8 cellular contexts compared by ENCODE assay signal in the genomic region with DNA sequence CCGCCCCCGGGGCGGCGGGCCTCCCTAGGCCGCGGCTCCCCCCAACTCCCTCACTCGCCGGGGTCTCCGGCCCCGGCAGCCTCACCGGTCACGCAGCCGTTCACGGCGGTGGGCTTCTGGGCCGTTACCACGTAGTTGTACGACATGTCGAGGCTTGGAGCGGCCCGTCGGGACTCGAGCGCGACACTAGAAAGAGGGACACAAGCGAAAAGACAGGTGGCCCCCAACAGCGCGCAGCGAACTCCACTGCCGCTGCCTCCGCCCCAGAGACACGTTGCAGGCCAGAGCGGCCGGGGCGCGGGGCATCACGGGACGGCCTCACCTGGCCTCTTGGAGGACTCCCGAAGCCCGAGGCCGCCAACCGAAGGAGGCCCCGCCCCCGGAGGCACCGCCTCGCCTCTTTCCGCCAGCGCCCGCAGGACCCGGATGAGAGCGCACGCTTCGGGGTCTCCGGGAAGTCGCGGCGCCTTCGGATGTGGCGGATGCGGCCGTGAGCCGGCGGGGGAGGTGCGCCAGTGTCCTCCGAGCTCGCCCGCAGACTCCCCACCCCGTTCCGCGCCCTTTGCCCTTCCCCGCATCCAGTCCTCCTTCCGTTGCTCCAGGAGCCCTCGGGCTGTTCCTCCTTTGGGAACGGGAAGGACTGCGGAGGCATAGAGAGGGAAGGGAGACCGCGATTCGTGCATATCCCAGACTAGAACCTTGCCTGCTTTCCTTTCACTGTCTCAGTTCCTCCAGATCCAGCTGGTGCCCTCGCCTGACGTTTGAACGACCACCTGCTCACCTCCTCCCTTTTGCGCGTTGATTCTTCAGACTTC. TPM values are rescaled to one million over a fixed set of nuclear protein-coding genes. Genes with fewer than 3 reads are reported as not detected.
A peak's percentile ranks its signal among the peaks of the same experiment; 100 is the strongest.
DNase-seq lines count a peak whose midpoint lies in the region; ATAC-seq, FAIRE-seq and TF ChIP-seq lines count a peak whose summit lies in the region.

A gene (minus strand): TSS at position 283 of the 815 bp plus-strand sequence. CDS start 137 bp downstream, at position 146.
A gene with protein sequence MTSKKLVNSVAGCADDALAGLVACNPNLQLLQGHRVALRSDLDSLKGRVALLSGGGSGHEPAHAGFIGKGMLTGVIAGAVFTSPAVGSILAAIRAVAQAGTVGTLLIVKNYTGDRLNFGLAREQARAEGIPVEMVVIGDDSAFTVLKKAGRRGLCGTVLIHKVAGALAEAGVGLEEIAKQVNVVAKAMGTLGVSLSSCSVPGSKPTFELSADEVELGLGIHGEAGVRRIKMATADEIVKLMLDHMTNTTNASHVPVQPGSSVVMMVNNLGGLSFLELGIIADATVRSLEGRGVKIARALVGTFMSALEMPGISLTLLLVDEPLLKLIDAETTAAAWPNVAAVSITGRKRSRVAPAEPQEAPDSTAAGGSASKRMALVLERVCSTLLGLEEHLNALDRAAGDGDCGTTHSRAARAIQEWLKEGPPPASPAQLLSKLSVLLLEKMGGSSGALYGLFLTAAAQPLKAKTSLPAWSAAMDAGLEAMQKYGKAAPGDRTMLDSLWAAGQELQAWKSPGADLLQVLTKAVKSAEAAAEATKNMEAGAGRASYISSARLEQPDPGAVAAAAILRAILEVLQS (plus strand): TSS at position 406 of the 815 bp plus-strand sequence. CDS start 1,501 bp downstream, outside the sequence.

- peak within 1 kb of the TSS; percentile 98 for H2AK5ac ChIP-seq in IMR-90 (ENCODE audit: low read depth, low read length)

- no peak within 1 kb of the TSS; the same call in 1 of the 2 replicates for H2BK20ac ChIP-seq in IMR-90 (ENCODE audit: low read depth, low read length)

- FAIRE-seq in D721Med (lab: Jason Lieb, UNC), result no peak
- FAIRE-seq in endothelial cell of umbilical vein (lab: Jason Lieb, UNC), result peak; percentile 96

- peak within 1 kb of the TSS; percentile 82 for H3K56ac ChIP-seq in IMR-90 (ENCODE audit: extremely low read depth, insufficient read depth, low read length)

- H3K18ac ChIP-seq in IMR-90 (ENCODE audit: low read depth, low read length), result peak within 1 kb of the TSS; percentile 67

- peak within 1 kb of the TSS; percentile 93 for H3K27ac ChIP-seq in IMR-90 (ENCODE audit: insufficient read depth, low read length)
- peak within 1 kb of the TSS; percentile 79 for H3K27ac ChIP-seq in OCI-LY7 (ENCODE audit: low read depth, low read length, poor library complexity, severe bottlenecking)
- H3K27ac ChIP-seq in endothelial cell of umbilical vein (ENCODE audit: insufficient read depth, low read depth, low read length), result peak within 1 kb of the TSS; percentile 40

- H2BK5ac ChIP-seq in IMR-90 (ENCODE audit: low read depth, low read length, poor library complexity, severe bottlenecking), result peak within 1 kb of the TSS; percentile 78

- BruUV-seq in IMR-90 (replicated peaks; lab: Mats Ljungman, UMichigan), result no TSS peak
- no TSS peak for BruUV-seq in OCI-LY7 (replicated peaks; lab: Mats Ljungman, UMichigan)
- no TSS peak for BruUV-seq in endothelial cell of umbilical vein (replicated peaks; lab: Mats Ljungman, UMichigan)

- peaks cover 11 to 41% of the 10 kb centered on the region in 2 experiments for H3K79me1 ChIP-seq in IMR-90 (ENCODE audit: low read depth in 1 of 2, low read length in 2 of 2)

- H3K9me3 ChIP-seq in IMR-90 (ENCODE audit: control insufficient read depth, insufficient read depth, low read length), result no peaks in the 10 kb centered on the region
- H3K9me3 ChIP-seq in OCI-LY7 (ENCODE audit: low read length), result no peaks in the 10 kb centered on the region
- H3K9me3 ChIP-seq in endothelial cell of umbilical vein (replicated peaks; ENCODE audit: control insufficient read depth, insufficient read depth, low read length), result no peaks in the 10 kb centered on the region

- H4K8ac ChIP-seq in IMR-90 (ENCODE audit: low read depth in 2 of 2, low read length in 2 of 2), result peak within 1 kb of the TSS; percentile 98 to 99

- dilution Hi-C loops in IMR-90 (cut with HindIII; ENCODE audit: low sequenced_read_pairs, unreplicated experiment) (no loop called here), endothelial cell of umbilical vein (cut with MboI; ENCODE audit: extremely low pct_ligation_motif_present, low sequenced_read_pairs) (no loop called here)

- H2BK120ac ChIP-seq in IMR-90 (ENCODE audit: low read depth, low read length), result peak within 1 kb of the TSS; percentile 43

- H3K27me3 ChIP-seq in IMR-90 (ENCODE audit: control insufficient read depth, insufficient read depth, low read length) (no peaks in the 10 kb centered on the region), endothelial cell of umbilical vein (ENCODE audit: control insufficient read depth in 2 of 2, insufficient read depth in 2 of 2, low read length in 2 of 2) (no peaks in the 10 kb centered on the region)

- H3K4me3 ChIP-seq in IMR-90 (ENCODE audit: insufficient read depth, low read depth, low read length), result peak within 1 kb of the TSS; percentile 92
- peak within 1 kb of the TSS; percentile 98 for H3K4me3 ChIP-seq in OCI-LY7 (ENCODE audit: low read depth, low read length, poor library complexity, severe bottlenecking)
- H3K4me3 ChIP-seq in endothelial cell of umbilical vein (replicated peaks in 1 of 3; ENCODE audit: insufficient read depth in 1 of 3, low read depth in 1 of 3, low read length in 3 of 3), result peak within 1 kb of the TSS; percentile 67 to 85 (median 76)

- H2BK15ac ChIP-seq in IMR-90 (ENCODE audit: low read depth, low read length), result peak within 1 kb of the TSS; percentile 16; the same call in 1 of the 3 replicates

- peak within 1 kb of the TSS; percentile 93 for H4K5ac ChIP-seq in IMR-90 (ENCODE audit: low read depth, low read length)

- peaks cover 51% of the 10 kb centered on the region for H3K79me2 ChIP-seq in OCI-LY7 (ENCODE audit: insufficient read depth, low read depth, low read length)
- H3K79me2 ChIP-seq in endothelial cell of umbilical vein (ENCODE audit: control insufficient read depth, insufficient read depth, low read length), result peaks cover 44% of the 10 kb centered on the region

- TF ChIP-seq RAD21 in IMR-90 (IDR thresholded peaks at IDR 0.05; ENCODE audit: low read length), result no peak

- H3K4me2 ChIP-seq in IMR-90 (ENCODE audit: low read depth, low read length), result peak within 1 kb of the TSS; percentile 100
- H3K4me2 ChIP-seq in OCI-LY7 (ENCODE audit: low read length), result peak within 1 kb of the TSS; percentile 97
- peak within 1 kb of the TSS; percentile 93 for H3K4me2 ChIP-seq in endothelial cell of umbilical vein (ENCODE audit: insufficient read depth, low read length)

- no peaks in the 10 kb centered on the region for H3K9me2 ChIP-seq in OCI-LY7 (ENCODE audit: insufficient read depth, low read length)

- H3K9me1 ChIP-seq in IMR-90 (ENCODE audit: insufficient read depth, low read length), result peaks cover 6% of the 10 kb centered on the region
- no peaks in the 10 kb centered on the region for H3K9me1 ChIP-seq in endothelial cell of umbilical vein (replicated peaks; ENCODE audit: control insufficient read depth, extremely low read depth, insufficient read depth, low read length)

- WGBS in IMR-90 (ENCODE audit: extremely low coverage in 2 of 2, insufficient read length in 1 of 2), 2 experiments, result 0% methylated on average over 9 of the region's 83 CpGs; no CpG with 5 or more reads in 1 of the 2 experiments

- H3K4me1 ChIP-seq in IMR-90 (ENCODE audit: control insufficient read depth, insufficient read depth, low read length) (peaks cover 17% of the 10 kb centered on the region), OCI-LY7 (ENCODE audit: insufficient read depth, low read length, poor library complexity, severe bottlenecking) (peaks cover 44% of the 10 kb centered on the region), endothelial cell of umbilical vein (ENCODE audit: control insufficient read depth, extremely low read depth, insufficient read depth, low read length) (peaks cover 10% of the 10 kb centered on the region)

- H3K36me3 ChIP-seq in IMR-90 (ENCODE audit: control insufficient read depth, insufficient read depth, low read length) (peaks cover 12% of the 10 kb centered on the region), OCI-LY7 (ENCODE audit: insufficient read depth, low read length) (peaks cover 37% of the 10 kb centered on the region), endothelial cell of umbilical vein (ENCODE audit: control insufficient read depth in 2 of 2, extremely low read depth in 1 of 2, insufficient read depth in 2 of 2, low read length in 2 of 2) (peaks cover 0 to 5% of the 10 kb centered on the region in 2 experiments)

- H3K9ac ChIP-seq in IMR-90 (ENCODE audit: low read depth, low read length), result peak within 1 kb of the TSS; percentile 96
- peak within 1 kb of the TSS; percentile 90 for H3K9ac ChIP-seq in endothelial cell of umbilical vein (replicated peaks; ENCODE audit: extremely low read depth, insufficient read depth, low read length)

- peak within 1 kb of the TSS; percentile 96 for H2AFZ ChIP-seq in IMR-90 (replicated peaks; ENCODE audit: low read length, poor library complexity)
- peak within 1 kb of the TSS; percentile 63 for H2AFZ ChIP-seq in OCI-LY7 (ENCODE audit: low read length)
- peak within 1 kb of the TSS; percentile 77 for H2AFZ ChIP-seq in endothelial cell of umbilical vein (ENCODE audit: low read depth, low read length)

- ATAC-seq in GM21528 (IDR thresholded peaks at IDR 0.05; ENCODE audit: low FRiP score, unreplicated experiment) (peak; percentile 89), IMR-90 (ENCODE audit: low read depth) (peak; percentile 91)

- TF ChIP-seq POLR2A in IMR-90 (IDR thresholded peaks at IDR 0.05; ENCODE audit: low read depth, low read length) (peak; percentile 94), endothelial cell of umbilical vein (IDR thresholded peaks at IDR 0.05; ENCODE audit: low read depth, low read length) (peak; percentile 98)

- in situ Hi-C loops in IMR-90 (cut with MboI; ENCODE audit: low sequenced_read_pairs), result no loop called here

- DNase-seq in D721Med (ENCODE audit: insufficient read length, low spot score) (peak; percentile 98), IMR-90 (peak; percentile 87), OCI-LY7 (ENCODE audit: low spot score) (peak; percentile 96), activated T-cell treated with anti-CD3 and anti-CD28 coated beads for 1 hour (ENCODE audit: low read depth) (peak; percentile 93), endothelial cell of umbilical vein (ENCODE audit: low read depth, low spot score) (peak; percentile 94), midbrain (lab: John Stamatoyannopoulos, UW) (peak; percentile 94)
- DNase-seq in stimulated activated CD8-positive, alpha-beta memory T cell treated with anti-CD3 and anti-CD28 coated beads, Interleukin-15, amount 100 ng/mL, for 48 hours (ENCODE audit: low read depth in 2 of 2), result peak; percentile 98

- CTCF ChIA-PET in IMR-90 (lab: Yijun Ruan, JAX) (interaction anchor here (4.8 kb wide), 1 partner anchor 52 kb away, joined by 72 read pairs; no protein-coding TSS in a partner anchor), OCI-LY7 (lab: Charles Lee; ENCODE audit: unreplicated experiment) (interaction anchor here (2.5 kb wide), 1 partner anchor 52 kb away, joined by 9 read pairs; no protein-coding TSS in a partner anchor), endothelial cell of umbilical vein (lab: Charles Lee) (interaction anchor here (1.4 to 8.0 kb wide), 4 partner anchors 15 to 59 kb away, joined by 3 to 345 read pairs (median 8); a partner anchor contains a TSS)

- peak within 1 kb of the TSS; percentile 99 for H3K23ac ChIP-seq in IMR-90 (ENCODE audit: low read depth, low read length)

- TF ChIP-seq CTCF in D721Med (IDR thresholded peaks at IDR 0.05; ENCODE audit: insufficient read depth, missing control alignments) (no peak), IMR-90 (conservative IDR thresholded peaks at IDR 0.05; ENCODE audit: low read depth, low read length) (no peak), OCI-LY7 (conservative IDR thresholded peaks at IDR 0.05; ENCODE audit: low read length) (no peak), endothelial cell of umbilical vein (IDR thresholded peaks at IDR 0.05; ENCODE audit: extremely low read depth in 1 of 2, insufficient read depth in 1 of 2, low read depth in 1 of 2, low read length in 2 of 2) (no peak)

- peak within 1 kb of the TSS; percentile 95 for H4K91ac ChIP-seq in IMR-90 (ENCODE audit: insufficient read depth, low read depth, low read length)

- peak within 1 kb of the TSS; percentile 97 for H3K4ac ChIP-seq in IMR-90 (ENCODE audit: low read depth, low read length)

- peaks cover 33% of the 10 kb centered on the region for H4K20me1 ChIP-seq in IMR-90 (ENCODE audit: insufficient read depth, low read length)
- H4K20me1 ChIP-seq in OCI-LY7 (ENCODE audit: insufficient read depth, low read length), result peaks cover 11% of the 10 kb centered on the region
- H4K20me1 ChIP-seq in endothelial cell of umbilical vein (replicated peaks; ENCODE audit: control insufficient read depth, extremely low read depth, insufficient read depth, low read length), result no peaks in the 10 kb centered on the region

- POLR2A ChIA-PET in IMR-90 (lab: Charles Lee; ENCODE audit: unreplicated experiment), result no interaction called here
- POLR2A ChIA-PET in OCI-LY7 (lab: Charles Lee), result interaction anchor here (1.0 to 4.9 kb wide), 5 partner anchors 23 to 97 kb away, joined by 5 to 80 read pairs (median 9); a partner anchor contains a TSS
- POLR2A ChIA-PET in endothelial cell of umbilical vein (lab: Charles Lee), result interaction anchor here (0.7 to 2.6 kb wide), 2 partner anchors 29 to 1509 kb away, joined by 3 to 8 read pairs; a partner anchor contains a TSS

- intact Hi-C loops in IMR-90 (cut with micrococcal nuclease) (loop anchor here (5.0 to 10.0 kb wide), 2 partner anchors 94 to 302 kb away; a partner anchor contains a TSS), OCI-LY7 (cut with micrococcal nuclease; ENCODE audit: unreplicated experiment) (loop anchor here (5.0 kb wide), 1 partner anchor 94 kb away; a partner anchor contains a TSS), endothelial cell of umbilical vein (cut with micrococcal nuclease) (loop anchor here (1.0 to 10.0 kb wide), 4 partner anchors 17 to 78 kb away; a partner anchor contains a TSS)

- H3K14ac ChIP-seq in IMR-90 (replicated peaks; ENCODE audit: low read depth, low read length), result peak within 1 kb of the TSS; percentile 98

- H2AK9ac ChIP-seq in IMR-90 (replicated peaks; ENCODE audit: low read depth, low read length, poor library complexity), result peak within 1 kb of the TSS; percentile 98

RNA-seq across cellular contexts. Expression of the first gene that starts in this region (rescaled TPM):
- 372 and 412 TPM in 2 replicates for total RNA-seq in IMR-90 (2012; rRNA removed)
- polyA plus RNA-seq in IMR-90 (2012; rRNA removed), result 208 and 221 TPM in 2 replicates
- 162 and 168 TPM in 2 replicates for polyA plus RNA-seq in IMR-90 (2012; cell fraction: cytosol; rRNA removed)
- polyA plus RNA-seq in IMR-90 (2012; cell fraction: nucleus; rRNA removed; ENCODE audit: low replicate concordance), result 150 and 234 TPM in 2 replicates
- total RNA-seq in OCI-LY7 (2014; rRNA removed; shearing (Covaris generic)), result 194 and 218 TPM in 2 replicates
- 211 and 225 TPM in 2 replicates for total RNA-seq in OCI-LY7 (2022)
- total RNA-seq in endothelial cell of umbilical vein, result 229 TPM in 2 replicates
- polyA plus RNA-seq in endothelial cell of umbilical vein, result 196 and 230 TPM in 2 replicates
- polyA plus RNA-seq in endothelial cell of umbilical vein (2011; cell fraction: cytosol; rRNA removed), result 195 and 198 TPM in 2 replicates
- 202 and 237 TPM in 2 replicates for polyA plus RNA-seq in endothelial cell of umbilical vein (2011; cell fraction: nucleus; rRNA removed)
- polyA plus RNA-seq in endothelial cell of umbilical vein (2012), result 160 and 171 TPM in 2 replicates
- 417 and 419 TPM in 2 replicates for polyA minus RNA-seq in endothelial cell of umbilical vein
- 278 TPM for polyA minus RNA-seq in endothelial cell of umbilical vein (2011; cell fraction: cytosol; rRNA and poly(A)+ RNA removed)
- 149 and 190 TPM in 2 replicates for polyA minus RNA-seq in endothelial cell of umbilical vein (2011; cell fraction: nucleus; rRNA and poly(A)+ RNA removed)

RNA-seq across cellular contexts. Expression of the second gene that starts in this region (rescaled TPM):
- total RNA-seq in IMR-90 (2012; rRNA removed), result 8.9 and 10.4 TPM in 2 replicates
- polyA plus RNA-seq in IMR-90 (2012; rRNA removed), result 30.8 and 33.3 TPM in 2 replicates
- polyA plus RNA-seq in IMR-90 (2012; cell fraction: cytosol; rRNA removed), result 21.8 and 34.0 TPM in 2 replicates
- 87.0 and 146 TPM in 2 replicates for polyA plus RNA-seq in IMR-90 (2012; cell fraction: nucleus; rRNA removed; ENCODE audit: low replicate concordance)
- total RNA-seq in OCI-LY7 (2014; rRNA removed; shearing (Covaris generic)), result 75.3 and 77.8 TPM in 2 replicates
- total RNA-seq in OCI-LY7 (2022), result 166 and 169 TPM in 2 replicates
- total RNA-seq in endothelial cell of umbilical vein, result 28.6 and 30.8 TPM in 2 replicates
- polyA plus RNA-seq in endothelial cell of umbilical vein, result 31.7 and 34.0 TPM in 2 replicates
- polyA plus RNA-seq in endothelial cell of umbilical vein (2011; cell fraction: cytosol; rRNA removed), result 16.7 and 21.4 TPM in 2 replicates
- polyA plus RNA-seq in endothelial cell of umbilical vein (2011; cell fraction: nucleus; rRNA removed), result 80.5 and 95.5 TPM in 2 replicates
- 20.7 and 27.4 TPM in 2 replicates for polyA plus RNA-seq in endothelial cell of umbilical vein (2012)
- polyA minus RNA-seq in endothelial cell of umbilical vein, result 24.5 and 26.6 TPM in 2 replicates
- 45.1 TPM for polyA minus RNA-seq in endothelial cell of umbilical vein (2011; cell fraction: cytosol; rRNA and poly(A)+ RNA removed)
- polyA minus RNA-seq in endothelial cell of umbilical vein (2011; cell fraction: nucleus; rRNA and poly(A)+ RNA removed), result 19.1 and 24.2 TPM in 2 replicates

Comparison
In these comparisons a context has a peak if more than half of its experiments do, and no peak if none do; other contexts are left out.
1. Peak in every context shown above with its lines: DNase-seq, ATAC-seq, H3K4me3 ChIP-seq and H3K27ac ChIP-seq.
2. H3K27ac ChIP-seq: peak in every context shown above with its lines; median percentile 93 in IMR-90; 79 in OCI-LY7; 40 in endothelial cell of umbilical vein.